ENCODE assay signal across 8 cellular contexts in genomic region chr9:81609782-81610738, GRCh38.
DNase-seq lines count a peak whose midpoint lies in the region; ATAC-seq and TF ChIP-seq lines count a peak whose summit lies in the region.

No MANE protein-coding gene starts in this region.

- H2AFZ ChIP-seq in neuronal stem cell (ENCODE audit: low read length), result no peak overlapping the region

- no peak overlapping the region for H2BK120ac ChIP-seq in neuronal stem cell (ENCODE audit: low read depth, low read length)

- H3K4ac ChIP-seq in neuronal stem cell (ENCODE audit: low read length), result no peak overlapping the region

- H3K9ac ChIP-seq in neuronal stem cell (ENCODE audit: low read depth, low read length, poor library complexity), result no peak overlapping the region

- no peaks in the 10 kb centered on the region for H3K27me3 ChIP-seq in neuronal stem cell (ENCODE audit: control insufficient read depth in 3 of 3, insufficient read depth in 3 of 3, low read depth in 1 of 3, low read length in 3 of 3)

- H3K36me3 ChIP-seq in neuronal stem cell (replicated peaks in 1 of 2; ENCODE audit: control insufficient read depth in 2 of 2, insufficient read depth in 2 of 2, low read length in 2 of 2), result peaks cover 6 to 64% of the 10 kb centered on the region in 2 donors

- no peak overlapping the region for H2BK5ac ChIP-seq in neuronal stem cell (ENCODE audit: low read length)

- no peak overlapping the region for H2AK5ac ChIP-seq in neuronal stem cell (ENCODE audit: low read depth, low read length)

- peak overlapping the region; percentile 71 for H3K27ac ChIP-seq in caudate nucleus (ENCODE audit: low read depth, low read length)
- peak overlapping the region; percentile 52 for H3K27ac ChIP-seq in neuronal stem cell (replicated peaks; ENCODE audit: low read length)

- no peak for TF ChIP-seq CTCF in GM12865 (IDR thresholded peaks at IDR 0.05; ENCODE audit: insufficient read depth, low read depth, low read length, missing control alignments)
- TF ChIP-seq CTCF in GM13977 (IDR thresholded peaks at IDR 0.05; ENCODE audit: extremely low read depth, insufficient read depth, missing control alignments), result no peak

- peaks cover 12 to 13% of the 10 kb centered on the region in 2 donors for H3K4me1 ChIP-seq in neuronal stem cell (ENCODE audit: control insufficient read depth in 2 of 2, insufficient read depth in 1 of 2, low read depth in 1 of 2, low read length in 2 of 2)

- no peak for ATAC-seq in GM19395 (IDR thresholded peaks at IDR 0.05; ENCODE audit: unreplicated experiment)
- no peak for ATAC-seq in activated CD4-positive, CD25-positive, alpha-beta regulatory T cell treated with anti-CD3 and anti-CD28 coated beads, Interleukin-2, amount 50 U/mL, for 24 hours

- WGBS in neuronal stem cell (ENCODE audit: extremely low coverage in 2 of 2, insufficient read length in 2 of 2, insufficient replicate concordance in 1 of 2), 2 donors, result no CpG with 5 or more reads among the region's 8 CpGs

- no peak overlapping the region for H3K18ac ChIP-seq in neuronal stem cell (ENCODE audit: low read length)

- peaks cover 2% of the 10 kb centered on the region for H3K79me1 ChIP-seq in neuronal stem cell (ENCODE audit: low read depth, low read length)

- no peak overlapping the region for H4K91ac ChIP-seq in neuronal stem cell (ENCODE audit: low read depth, low read length, poor library complexity)

- no peak overlapping the region for H3K23ac ChIP-seq in neuronal stem cell (ENCODE audit: low read depth, low read length, poor library complexity)

- H3K4me3 ChIP-seq in GM12865 (ENCODE audit: low read depth, low read length) (no peak overlapping the region), neuronal stem cell (ENCODE audit: low read length in 2 of 2) (no peak overlapping the region)

- H3K9me3 ChIP-seq in neuronal stem cell (replicated peaks in 1 of 2; ENCODE audit: control insufficient read depth in 2 of 2, insufficient read depth in 1 of 2, low read depth in 1 of 2, low read length in 2 of 2), result no peaks in the 10 kb centered on the region

- no peak overlapping the region for H3K14ac ChIP-seq in neuronal stem cell (ENCODE audit: low read length)

- no peak overlapping the region for H2BK15ac ChIP-seq in neuronal stem cell (ENCODE audit: low read length)

- peak; percentile 57 for DNase-seq in GM12865 (ENCODE audit: low read depth)
- DNase-seq in Kasumi-1 (lab: John Stamatoyannopoulos, UW), result peak; percentile 88 to 91
- peak in 26 of 61 donors; percentile 5 to 84 (median 40) for DNase-seq in caudate nucleus (lab: John Stamatoyannopoulos, UW)
- no peak for DNase-seq in neuronal stem cell (ENCODE audit: low spot score)
- DNase-seq in 8988T, result no peak
- DNase-seq in GM13977 (ENCODE audit: low spot score), result no peak

- in situ Hi-C loops in GM13977 (cut with MboI; ENCODE audit: low pct_unique_long_range_greater_than_20kb, low sequenced_read_pairs, unreplicated experiment), result no loop called here

- H2BK12ac ChIP-seq in neuronal stem cell (ENCODE audit: low read length), result no peak overlapping the region

- no peak overlapping the region for H3K4me2 ChIP-seq in neuronal stem cell (ENCODE audit: insufficient read depth, low read length, poor library complexity, severe bottlenecking)

- no peak overlapping the region for H4K8ac ChIP-seq in neuronal stem cell (ENCODE audit: low read depth, low read length)

Comparison
In these comparisons a context has a peak if more than half of its experiments do, and no peak if none do; other contexts are left out.
1. DNase-seq: peak in GM12865 (single experiment) and Kasumi-1 (2 of 2); none in neuronal stem cell (single experiment), 8988T (single experiment) and GM13977 (single experiment).